8 cellular contexts compared by ENCODE assay signal in genomic region chr6:22024973-22025467, GRCh38.
DNase-seq lines count a peak whose midpoint lies in the region; ATAC-seq lines count a peak whose summit lies in the region.

No MANE protein-coding gene starts in this region.

- H3K4me3 Mint-ChIP-seq in T-helper 2 cell treated with Interferon-gamma antibody and Interleukin-4, amounts not matched to agents 5 μg/mL and 100 μg/mL, for 36 hours: peak overlapping the region; percentile 49
- no peak overlapping the region for H3K4me3 Mint-ChIP-seq in activated T-cell treated with anti-CD3 and anti-CD28 coated beads, Interleukin-2, amount 50 U/mL, for 24 hours

- DNase-seq in T-helper 2 cell treated with Interferon-gamma antibody and Interleukin-4, amounts not matched to agents 5 μg/mL and 100 μg/mL, for 36 hours (ENCODE audit: low spot score): no peak
- DNase-seq in T-helper 2 cell: no peak
- peak; percentile 76 for DNase-seq in astrocyte of the hippocampus (ENCODE audit: low read depth, low spot score)
- DNase-seq in NCI-H1930 (lab: John Stamatoyannopoulos, UW): no peak
- DNase-seq in activated T-cell treated with anti-CD3 and anti-CD28 coated beads, Interleukin-2, amount 50 U/mL, for 24 hours: no peak
- DNase-seq in NCI-H128 (lab: John Stamatoyannopoulos, UW; ENCODE audit: unreplicated experiment): no peak

- peaks cover 7% of the 10 kb centered on the region for H3K36me3 Mint-ChIP-seq in T-helper 2 cell treated with Interferon-gamma antibody and Interleukin-4, amounts not matched to agents 5 μg/mL and 100 μg/mL, for 36 hours (ENCODE audit: low read depth)
- no peaks in the 10 kb centered on the region for H3K36me3 Mint-ChIP-seq in activated T-cell treated with anti-CD3 and anti-CD28 coated beads, Interleukin-2, amount 50 U/mL, for 24 hours (ENCODE audit: low read depth)

- peaks cover 16% of the 10 kb centered on the region for H3K36me3 ChIP-seq in thymus (ENCODE audit: control insufficient read depth, insufficient read depth)

- H3K9me3 Mint-ChIP-seq in T-helper 2 cell treated with Interferon-gamma antibody and Interleukin-4, amounts not matched to agents 5 μg/mL and 100 μg/mL, for 36 hours: peaks cover 12% of the 10 kb centered on the region
- H3K9me3 Mint-ChIP-seq in activated T-cell treated with anti-CD3 and anti-CD28 coated beads, Interleukin-2, amount 50 U/mL, for 24 hours: no peaks in the 10 kb centered on the region

- peak; percentile 14 for ATAC-seq in HG03103 (IDR thresholded peaks at IDR 0.05; ENCODE audit: low read depth, unreplicated experiment)

- peaks cover 2% of the 10 kb centered on the region for H3K9me3 ChIP-seq in thymus (ENCODE audit: control insufficient read depth)

- no peaks in the 10 kb centered on the region for H3K27me3 Mint-ChIP-seq in T-helper 2 cell treated with Interferon-gamma antibody and Interleukin-4, amounts not matched to agents 5 μg/mL and 100 μg/mL, for 36 hours (ENCODE audit: low read depth)
- H3K27me3 Mint-ChIP-seq in activated T-cell treated with anti-CD3 and anti-CD28 coated beads, Interleukin-2, amount 50 U/mL, for 24 hours: no peaks in the 10 kb centered on the region

- peak overlapping the region; percentile 92 for H3K27ac Mint-ChIP-seq in T-helper 2 cell treated with Interferon-gamma antibody and Interleukin-4, amounts not matched to agents 5 μg/mL and 100 μg/mL, for 36 hours
- H3K27ac Mint-ChIP-seq in activated T-cell treated with anti-CD3 and anti-CD28 coated beads, Interleukin-2, amount 50 U/mL, for 24 hours: no peak overlapping the region

- peak overlapping the region; percentile 67 for H3K27ac ChIP-seq in thymus (ENCODE audit: low read depth)

- peaks cover 36% of the 10 kb centered on the region for H3K4me1 Mint-ChIP-seq in T-helper 2 cell treated with Interferon-gamma antibody and Interleukin-4, amounts not matched to agents 5 μg/mL and 100 μg/mL, for 36 hours (ENCODE audit: low read depth)
- peaks cover 25% of the 10 kb centered on the region for H3K4me1 Mint-ChIP-seq in activated T-cell treated with anti-CD3 and anti-CD28 coated beads, Interleukin-2, amount 50 U/mL, for 24 hours (ENCODE audit: low read depth)

- WGBS in thymus: 39% methylated on average over 4 of the region's 4 CpGs

- peak overlapping the region; percentile 26 for H3K4me3 ChIP-seq in thymus (ENCODE audit: low read length)

- peaks cover 60% of the 10 kb centered on the region for H3K4me1 ChIP-seq in thymus (ENCODE audit: control insufficient read depth, insufficient read depth, low read length)

- H3K27me3 ChIP-seq in thymus (ENCODE audit: control insufficient read depth, insufficient read depth): no peaks in the 10 kb centered on the region
